ENCODE assay signal across 8 cellular contexts in genomic region chr15:38252481-38253311, GRCh38. TPM values are rescaled to one million over a fixed set of nuclear protein-coding genes. Genes with fewer than 3 reads are reported as not detected.
DNase-seq lines count a peak whose midpoint lies in the region; ATAC-seq, FAIRE-seq and TF ChIP-seq lines count a peak whose summit lies in the region.

TSS of gene SPRED1 (plus strand) at chr15:38252836. CDS start at chr15:38253186, 350 bp downstream.

- POLR2A ChIA-PET in AG04449 (lab: Yijun Ruan, JAX), result interaction anchor here (0.6 to 3.9 kb wide), 21 partner anchors 8 to 256 kb away, joined by 3 to 31 read pairs (median 6); no protein-coding TSS in a partner anchor
- POLR2A ChIA-PET in GM12878 (lab: Charles Lee), result interaction anchor here (0.5 to 1.5 kb wide), 2 partner anchors 167 to 180 kb away, joined by 3 read pairs; no protein-coding TSS in a partner anchor

- intact Hi-C loops in GM12878 (cut with micrococcal nuclease; ENCODE audit: unreplicated experiment), result loop anchor here (2.0 to 5.0 kb wide), 5 partner anchors 55 to 250 kb away; no protein-coding TSS in a partner anchor

- no peak for TF ChIP-seq EP300 in GM12878 (IDR thresholded peaks at IDR 0.05; ENCODE audit: borderline replicate concordance in 1 of 2, control insufficient read depth in 1 of 2, low read depth in 2 of 2, low read length in 2 of 2)

- ATAC-seq in GM18858 (IDR thresholded peaks at IDR 0.05; ENCODE audit: unreplicated experiment), result peak; percentile 9
- peak; percentile 26 for ATAC-seq in HG03103 (IDR thresholded peaks at IDR 0.05; ENCODE audit: low read depth, unreplicated experiment)
- peak; percentile 57 for ATAC-seq in GM12878

- peaks cover 15% of the 10 kb centered on the region for H3K79me2 ChIP-seq in GM12878 (ENCODE audit: control insufficient read depth, insufficient read depth, low read length)

- H3K4me2 ChIP-seq in GM12878 (ENCODE audit: control insufficient read depth, insufficient read depth), result peak within 1 kb of the TSS; percentile 69

- TF ChIP-seq POLR2A in GM12878 (IDR thresholded peaks at IDR 0.05; ENCODE audit: low read depth, low read length), result no peak

- H3K9ac ChIP-seq in GM12878 (ENCODE audit: control insufficient read depth, insufficient read depth, low read length), result peak within 1 kb of the TSS; percentile 64

- peak within 1 kb of the TSS; percentile 91 for H3K4me3 ChIP-seq in AG04449 (ENCODE audit: low read depth, low read length)
- peak within 1 kb of the TSS; percentile 94 for H3K4me3 ChIP-seq in GM12878
- peak within 1 kb of the TSS; percentile 98 for H3K4me3 ChIP-seq in iPS DF 6.9 (ENCODE audit: low read length)

- H2AFZ ChIP-seq in GM12878 (ENCODE audit: control insufficient read depth, low read depth, low read length), result peak within 1 kb of the TSS; percentile 88

- no peak for TF ChIP-seq RAD21 in GM12878 (IDR thresholded peaks at IDR 0.05; ENCODE audit: insufficient read depth, low read depth, low read length)

- H3K36me3 ChIP-seq in GM12878 (ENCODE audit: control insufficient read depth in 2 of 2, insufficient read depth in 2 of 2, low read length in 1 of 2) (no peaks in the 10 kb centered on the region), iPS DF 6.9 (ENCODE audit: control insufficient read depth, insufficient read depth, low read length) (no peaks in the 10 kb centered on the region)

- SMC1A ChIA-PET in GM12878 (lab: Charles Lee; ENCODE audit: uncharacterized antibody, unreplicated experiment), result interaction anchor here (0.8 to 2.6 kb wide), 17 partner anchors 17 to 257 kb away, joined by 3 to 9 read pairs (median 4); no protein-coding TSS in a partner anchor

- 1% methylated on average over 30 of the region's 73 CpGs for WGBS in GM12878 (ENCODE audit: insufficient coverage, insufficient replicate concordance, low lambda C conversion rate, missing lambda C conversion rate)
- WGBS in iPS DF 6.9 (ENCODE audit: insufficient coverage, insufficient read length), result no CpG with 5 or more reads among the region's 73 CpGs

- FAIRE-seq in GM12878 (lab: Jason Lieb, UNC), result no peak

- BruUV-seq in GM12878 (replicated peaks; lab: Mats Ljungman, UMichigan), result no TSS peak

- in situ Hi-C loops in SK-MEL-5 (cut with HindIII; ENCODE audit: low pct_unique_long_range_greater_than_20kb, low sequenced_read_pairs) (no loop called here), GM12878 (cut with MboI) (no loop called here)

- RAD21 ChIA-PET in GM12878 (lab: Charles Lee; ENCODE audit: unreplicated experiment), result interaction anchor here (0.6 to 2.2 kb wide), 20 partner anchors 11 to 447 kb away, joined by 3 to 7 read pairs (median 4); no protein-coding TSS in a partner anchor

- TF ChIP-seq CTCF in AG04449 (IDR thresholded peaks at IDR 0.05; ENCODE audit: insufficient read depth, low read length, missing control alignments), result no peak
- no peak for TF ChIP-seq CTCF in GM12878 (IDR thresholded peaks at IDR 0.05 in 2 of 3, conservative IDR thresholded peaks at IDR 0.05 in 1 of 3; ENCODE audit: control insufficient read depth in 2 of 3, extremely low read depth in 1 of 3, insufficient read depth in 1 of 3, low read depth in 3 of 3, low read length in 3 of 3)

- H3K27me3 ChIP-seq in GM12878 (replicated peaks in 1 of 2; ENCODE audit: control insufficient read depth in 2 of 2, insufficient read depth in 2 of 2, low read length in 1 of 2) (no peaks in the 10 kb centered on the region; a peak in 2 of 4 replicates), iPS DF 6.9 (ENCODE audit: control insufficient read depth, insufficient read depth, low read length) (no peaks in the 10 kb centered on the region)

- DNase-seq in AG04449 (ENCODE audit: low read depth, low spot score) (no peak), SK-MEL-5 (ENCODE audit: low read depth, low spot score) (peak; percentile 52), GM12878 (ENCODE audit: low read depth, low spot score) (no peak), iPS DF 6.9 (ENCODE audit: low read depth, low spot score) (no peak), renal cortical epithelial cell (ENCODE audit: low read depth) (no peak), NCI-H2029 treated with DMSO at 0.1 percent for 48 hours (lab: John Stamatoyannopoulos, UW) (no peak)

- CTCF ChIA-PET in AG04449 (lab: Yijun Ruan, JAX) (interaction anchor here (0.7 to 4.2 kb wide), 11 partner anchors 79 to 257 kb away, joined by 3 to 26 read pairs (median 4); no protein-coding TSS in a partner anchor), GM12878 (lab: Yijun Ruan, JAX) (interaction anchor here (0.8 to 4.1 kb wide), 9 partner anchors 11 to 257 kb away, joined by 3 to 23 read pairs (median 4); no protein-coding TSS in a partner anchor)

- peaks cover 3% of the 10 kb centered on the region; the same call in 1 of the 2 replicates for H3K4me1 ChIP-seq in GM12878 (ENCODE audit: control insufficient read depth, insufficient read depth, low read length)
- peaks cover 3% of the 10 kb centered on the region; the same call in 1 of the 2 replicates for H3K4me1 ChIP-seq in iPS DF 6.9 (ENCODE audit: control insufficient read depth, insufficient read depth, low read length)

- no peaks in the 10 kb centered on the region for H3K9me3 ChIP-seq in GM12878 (replicated peaks; ENCODE audit: control insufficient read depth, insufficient read depth, low read length)
- H3K9me3 ChIP-seq in iPS DF 6.9 (ENCODE audit: control insufficient read depth, insufficient read depth, low read length), result no peaks in the 10 kb centered on the region

- H4K20me1 ChIP-seq in GM12878 (ENCODE audit: control insufficient read depth, insufficient read depth), result no peaks in the 10 kb centered on the region

- H3K27ac ChIP-seq in GM12878 (ENCODE audit: control insufficient read depth, insufficient read depth), result peak within 1 kb of the TSS; percentile 62
- no peak within 1 kb of the TSS for H3K27ac ChIP-seq in iPS DF 6.9 (ENCODE audit: low read length)

TF ChIP-seq in GM12878, 131 proteins besides CTCF, POLR2A, EP300 and RAD21:
- TF ChIP-seq DPF2 (IDR thresholded peaks at IDR 0.05) (0 out of 2 replicates have a peak, but pooled peaks have one; percentile 6), BACH1 (IDR thresholded peaks at IDR 0.05; ENCODE audit: borderline replicate concordance) (0 out of 2 replicates have a peak, but pooled peaks have one; percentile 9), STAT1 (conservative IDR thresholded peaks at IDR 0.05) (no peak), IKZF2 (IDR thresholded peaks at IDR 0.05) (0 out of 4 replicates have a peak, but pooled peaks of 1 of the 2 experiments have one; percentile 26)

RNA-seq across cellular contexts. Expression of gene SPRED1, which starts in this region (rescaled TPM):
- total RNA-seq in SK-MEL-5 (2014; rRNA removed; shearing (Covaris generic)), result 51.0 and 51.3 TPM in 2 replicates
- polyA plus RNA-seq in SK-MEL-5 (2015; cell fraction: cytosol; rRNA removed), result 28.7 and 37.5 TPM in 2 replicates
- polyA plus RNA-seq in SK-MEL-5 (2015; cell fraction: nucleus; rRNA removed), result 23.9 and 26.4 TPM in 2 replicates
- 19.0 and 20.9 TPM in 2 replicates for total RNA-seq in GM12878 (2013; cell fraction: nucleolus; rRNA removed)
- total RNA-seq in GM12878 (2014; rRNA removed), result 0.60 and 0.79 TPM in 2 replicates
- total RNA-seq in GM12878 (2014; rRNA removed; fragmentation: Illumina TruSeq; extraction: Trizol), result 0.31 and 0.78 TPM in 2 replicates
- 0.40 and 0.95 TPM in 2 replicates for total RNA-seq in GM12878 (2021)
- polyA plus RNA-seq in GM12878 (2011; ENCODE audit: low read depth), result 0.60 TPM
- polyA plus RNA-seq in GM12878 (2011; rRNA removed), result 2.6 and 5.3 TPM in 2 replicates
- 0.87 and 1.1 TPM in 2 replicates for polyA plus RNA-seq in GM12878 (2011; cell fraction: cytosol; rRNA removed)
- polyA plus RNA-seq in GM12878 (2011; cell fraction: nucleus; rRNA removed), result 3.7 and 3.8 TPM in 2 replicates
- 0.64 and 1.0 TPM in 2 replicates for polyA plus RNA-seq in GM12878 (2012)
- polyA plus RNA-seq in GM12878 (2014; fragmentation: Illumina TruSeq; extraction: Trizol), result 0.24 and 0.48 TPM in 2 replicates
- polyA plus RNA-seq in GM12878 (2014; fragmentation: Nextera tagmentation; extraction: Ambion mirVana), result under 1 TPM; 0.08 to 0.13 TPM
- polyA plus RNA-seq in GM12878 (2014; rRNA removed), result 0.13 and 0.36 TPM in 2 replicates
- polyA plus RNA-seq in GM12878 (2016; fragmentation: Nextera tagmentation; extraction: Ambion mirVana), result under 1 TPM; 0.19 to 0.20 TPM
- 4.3 and 4.8 TPM in 2 replicates for polyA minus RNA-seq in GM12878 (2011; rRNA and poly(A)+ RNA removed)
- polyA minus RNA-seq in GM12878 (2011; cell fraction: cytosol; rRNA and poly(A)+ RNA removed), result 1.1 and 4.1 TPM in 2 replicates
- polyA minus RNA-seq in GM12878 (2011; cell fraction: nucleus; rRNA and poly(A)+ RNA removed), result 6.5 and 14.2 TPM in 2 replicates
- total RNA-seq in renal cortical epithelial cell, result 26.2 and 36.0 TPM in 2 replicates
